26 cellular contexts compared by ENCODE assay signal in the genomic region with DNA sequence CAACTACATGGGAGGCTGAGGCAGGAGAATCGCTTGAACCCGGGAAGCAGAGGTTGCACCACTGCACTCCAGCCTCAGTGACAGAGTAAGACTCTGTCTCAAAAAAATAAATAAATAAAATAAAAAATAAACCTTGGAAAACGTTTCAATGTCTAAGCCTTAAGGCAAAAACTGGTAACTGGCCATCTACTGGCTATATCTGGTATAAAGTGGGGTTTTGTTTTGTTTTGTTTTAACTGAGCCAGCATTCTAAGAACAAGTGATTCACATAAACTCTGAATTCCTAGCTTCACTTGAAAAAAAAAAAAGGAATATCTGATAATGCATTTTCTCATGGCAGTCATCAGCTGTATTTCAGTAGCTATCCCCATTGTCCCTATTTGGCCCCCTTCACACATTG.
DNase-seq lines count a peak whose midpoint lies in the region; ATAC-seq and TF ChIP-seq lines count a peak whose summit lies in the region.
"Had no signal": no experiment of that assay in that cellular context is flagged by ENCODE, and none has a peak within 500 bp of the region (broad histone marks: within the 10 kb centered on the region; RNA-seq: fewer than 3 reads in every experiment).

No MANE protein-coding gene starts in this region.

- H2AFZ ChIP-seq in OCI-LY7 (ENCODE audit: low read length) (no peak overlapping the region), osteoblast (ENCODE audit: low read length) (no peak overlapping the region)

- no peaks in the 10 kb centered on the region for H3K9me2 ChIP-seq in OCI-LY7 (ENCODE audit: insufficient read depth, low read length)

- DNase-seq in BJ (ENCODE audit: low read depth) (no peak), OCI-LY7 (ENCODE audit: low spot score) (no peak), chondrocyte (ENCODE audit: low spot score) (no peak), osteoblast (ENCODE audit: insufficient read length, low spot score, missing footprints) (no peak), 8988T (no peak), prostate gland (ENCODE audit: low spot score) (no peak)
- DNase-seq in activated CD4-positive, alpha-beta memory T cell treated with anti-CD3 and anti-CD28 coated beads, Interleukin-2, amount 10 ng/mL, durations not matched to agents 7 days and 5 days, result no peak
- DNase-seq: ACHN; activated CD4-positive, alpha-beta T cell treated with anti-CD3 and anti-CD28 coated beads for 48 hours; CD4-positive, alpha-beta memory T cell; colonic mucosa; heart left ventricle; left ventricle myocardium inferior; NCI-H1092 treated with DMSO at 0.1 percent for 48 hours; NCI-H2081; pancreas; right lobe of liver; stimulated activated CD8-positive, alpha-beta memory T cell treated with anti-CD3 and anti-CD28 coated beads, Interleukin-4, amount 100 ng/mL, for 48 hours; transverse colon had no signal

- H3K4me1 ChIP-seq in OCI-LY7 (ENCODE audit: insufficient read depth, low read length, poor library complexity, severe bottlenecking) (no peaks in the 10 kb centered on the region), osteoblast (ENCODE audit: insufficient read depth, low read length) (no peaks in the 10 kb centered on the region), prostate gland (replicated peaks) (no peaks in the 10 kb centered on the region)
- H3K4me1 ChIP-seq: ascending aorta, colonic mucosa, heart left ventricle, left ventricle myocardium inferior, pancreas, right lobe of liver, transverse colon had no signal

- no peak overlapping the region for H3K4me2 ChIP-seq in OCI-LY7 (ENCODE audit: low read length)
- no peak overlapping the region for H3K4me2 ChIP-seq in osteoblast (ENCODE audit: insufficient read depth, low read length)

- H4K20me1 ChIP-seq in OCI-LY7 (ENCODE audit: insufficient read depth, low read length) (no peaks in the 10 kb centered on the region), osteoblast (ENCODE audit: insufficient read depth, low read length) (no peaks in the 10 kb centered on the region)

- POLR2A ChIA-PET in BJ (lab: Charles Lee) (no interaction called here), OCI-LY7 (lab: Charles Lee) (no interaction called here)
- POLR2A ChIA-PET in activated CD4-positive, alpha-beta memory T cell treated with anti-CD3 and anti-CD28 coated beads, Interleukin-2, amount 10 ng/mL, durations not matched to agents 7 days and 5 days (lab: Charles Lee), result no interaction called here

- TF ChIP-seq CTCF in BJ (IDR thresholded peaks at IDR 0.05; ENCODE audit: insufficient read depth, low read depth, low read length) (peak; percentile 8; the same call in 1 of the 2 replicates), OCI-LY7 (conservative IDR thresholded peaks at IDR 0.05; ENCODE audit: low read length) (0 out of 2 replicates have a peak, but pooled peaks have one; percentile 28), chondrocyte (IDR thresholded peaks at IDR 0.05) (peak; percentile 53), osteoblast (IDR thresholded peaks at IDR 0.05; ENCODE audit: extremely low read depth, low read depth, low read length) (peak; percentile 23), prostate gland (IDR thresholded peaks at IDR 0.05) (no peak)

- H3K4me3 ChIP-seq in BJ (ENCODE audit: low read depth, low read length) (no peak overlapping the region), OCI-LY7 (ENCODE audit: low read depth, low read length, poor library complexity, severe bottlenecking) (no peak overlapping the region), osteoblast (ENCODE audit: insufficient read depth, low read length) (no peak overlapping the region), prostate gland (no peak overlapping the region)
- H3K4me3 ChIP-seq: ascending aorta, colonic mucosa, GM12878, heart left ventricle, left ventricle myocardium inferior, pancreas, right lobe of liver, transverse colon had no signal

- H3K27ac Mint-ChIP-seq in chondrocyte (ENCODE audit: unreplicated experiment), result no peak overlapping the region
- H3K27ac Mint-ChIP-seq in activated CD4-positive, alpha-beta memory T cell treated with anti-CD3 and anti-CD28 coated beads, Interleukin-2, amount 10 ng/mL, durations not matched to agents 7 days and 5 days, result no peak overlapping the region
- H3K27ac Mint-ChIP-seq: activated naive CD4-positive, alpha-beta T cell treated with anti-CD3 and anti-CD28 coated beads, Interleukin-2, amount 50 U/mL, for 72 hours; CD4-positive, alpha-beta memory T cell; natural killer cell treated with Interleukin-12 subunit alpha and Interleukin-12 subunit beta and Interleukin-15 and Interleukin-18, amount 100 ng/mL, for 72 hours; T-helper 1 cell treated with Interleukin-12 subunit alpha and Interleukin-12 subunit beta and Interleukin-4 antibody, amounts not matched to agents 30 μg/mL and 1 μg/mL, for 36 hours had no signal

- H3K27me3 ChIP-seq in BJ (ENCODE audit: control insufficient read depth, insufficient read depth, low read length), result no peaks in the 10 kb centered on the region
- H3K27me3 ChIP-seq in osteoblast (ENCODE audit: insufficient read depth, low read length), result no peaks in the 10 kb centered on the region
- H3K27me3 ChIP-seq in prostate gland (replicated peaks; ENCODE audit: insufficient read depth), result no peaks in the 10 kb centered on the region
- H3K27me3 ChIP-seq: ascending aorta, colonic mucosa, heart left ventricle, pancreas, right lobe of liver, transverse colon had no signal

- no peaks in the 10 kb centered on the region for H3K4me1 Mint-ChIP-seq in chondrocyte (ENCODE audit: low read depth)
- no peaks in the 10 kb centered on the region for H3K4me1 Mint-ChIP-seq in activated CD4-positive, alpha-beta memory T cell treated with anti-CD3 and anti-CD28 coated beads, Interleukin-2, amount 10 ng/mL, durations not matched to agents 7 days and 5 days
- H3K4me1 Mint-ChIP-seq: CD4-positive, alpha-beta memory T cell had no signal

- WGBS in prostate gland, result 80% methylated on average over 3 of the region's 3 CpGs

- H3K9me3 ChIP-seq in OCI-LY7 (ENCODE audit: low read length) (no peaks in the 10 kb centered on the region), osteoblast (ENCODE audit: low read depth, low read length) (no peaks in the 10 kb centered on the region), prostate gland (no peaks in the 10 kb centered on the region)
- H3K9me3 ChIP-seq: ascending aorta, colonic mucosa, left ventricle myocardium inferior, pancreas, right lobe of liver, transverse colon had no signal

- no peak for ATAC-seq in GM21737 (IDR thresholded peaks at IDR 0.05; ENCODE audit: unreplicated experiment)
- ATAC-seq: activated naive CD4-positive, alpha-beta T cell treated with anti-CD3 and anti-CD28 coated beads, Interleukin-2, amount 50 U/mL, for 72 hours; GM12878; heart left ventricle; HepG2; natural killer cell treated with Interleukin-12 subunit alpha and Interleukin-12 subunit beta and Interleukin-15 and Interleukin-18, amount 100 ng/mL, for 72 hours; pancreas; right lobe of liver had no signal

- BruUV-seq in OCI-LY7 (replicated peaks; lab: Mats Ljungman, UMichigan), result no TSS peak

- intact Hi-C loops in OCI-LY7 (cut with micrococcal nuclease; ENCODE audit: unreplicated experiment) (no loop called here), prostate gland (cut with DNase I) (no loop called here)

- H3K27me3 Mint-ChIP-seq in chondrocyte (ENCODE audit: low read depth), result no peaks in the 10 kb centered on the region
- no peaks in the 10 kb centered on the region for H3K27me3 Mint-ChIP-seq in activated CD4-positive, alpha-beta memory T cell treated with anti-CD3 and anti-CD28 coated beads, Interleukin-2, amount 10 ng/mL, durations not matched to agents 7 days and 5 days
- H3K27me3 Mint-ChIP-seq: natural killer cell treated with Interleukin-12 subunit alpha and Interleukin-12 subunit beta and Interleukin-15 and Interleukin-18, amount 100 ng/mL, for 72 hours had no signal

- H3K4me3 Mint-ChIP-seq in chondrocyte (ENCODE audit: unreplicated experiment), result no peak overlapping the region
- H3K4me3 Mint-ChIP-seq in activated CD4-positive, alpha-beta memory T cell treated with anti-CD3 and anti-CD28 coated beads, Interleukin-2, amount 10 ng/mL, durations not matched to agents 7 days and 5 days, result no peak overlapping the region
- H3K4me3 Mint-ChIP-seq: CD4-positive, alpha-beta memory T cell; natural killer cell treated with Interleukin-12 subunit alpha and Interleukin-12 subunit beta and Interleukin-15 and Interleukin-18, amount 100 ng/mL, for 72 hours; T-helper 1 cell treated with Interleukin-12 subunit alpha and Interleukin-12 subunit beta and Interleukin-4 antibody, amounts not matched to agents 30 μg/mL and 1 μg/mL, for 36 hours had no signal

- H3K79me2 ChIP-seq in OCI-LY7 (ENCODE audit: insufficient read depth, low read depth, low read length), result no peaks in the 10 kb centered on the region
- no peaks in the 10 kb centered on the region for H3K79me2 ChIP-seq in osteoblast (ENCODE audit: insufficient read depth, low read length)

- TF ChIP-seq POLR2A in prostate gland (IDR thresholded peaks at IDR 0.05), result no peak

- H3K27ac ChIP-seq in OCI-LY7 (ENCODE audit: low read depth, low read length, poor library complexity, severe bottlenecking), result no peak overlapping the region
- H3K27ac ChIP-seq in osteoblast (ENCODE audit: low read depth, low read length), result no peak overlapping the region
- no peak overlapping the region for H3K27ac ChIP-seq in prostate gland
- H3K27ac ChIP-seq: ascending aorta, colonic mucosa, heart left ventricle, left ventricle myocardium inferior, pancreas, right lobe of liver, transverse colon had no signal

- H3K9me3 Mint-ChIP-seq in chondrocyte (ENCODE audit: low read depth), result peaks cover 7% of the 10 kb centered on the region
- H3K9me3 Mint-ChIP-seq in activated CD4-positive, alpha-beta memory T cell treated with anti-CD3 and anti-CD28 coated beads, Interleukin-2, amount 10 ng/mL, durations not matched to agents 7 days and 5 days, result peaks cover 3% of the 10 kb centered on the region
- H3K9me3 Mint-ChIP-seq: natural killer cell treated with Interleukin-12 subunit alpha and Interleukin-12 subunit beta and Interleukin-15 and Interleukin-18, amount 100 ng/mL, for 72 hours had no signal

- H3K36me3 Mint-ChIP-seq in chondrocyte (ENCODE audit: low read depth), result no peaks in the 10 kb centered on the region
- no peaks in the 10 kb centered on the region for H3K36me3 Mint-ChIP-seq in activated CD4-positive, alpha-beta memory T cell treated with anti-CD3 and anti-CD28 coated beads, Interleukin-2, amount 10 ng/mL, durations not matched to agents 7 days and 5 days (ENCODE audit: low read depth)
- H3K36me3 Mint-ChIP-seq: CD4-positive, alpha-beta memory T cell; natural killer cell treated with Interleukin-12 subunit alpha and Interleukin-12 subunit beta and Interleukin-15 and Interleukin-18, amount 100 ng/mL, for 72 hours had no signal

- H3K36me3 ChIP-seq in BJ (ENCODE audit: control insufficient read depth, insufficient read depth, low read length) (no peaks in the 10 kb centered on the region), OCI-LY7 (ENCODE audit: insufficient read depth, low read length) (no peaks in the 10 kb centered on the region), osteoblast (ENCODE audit: insufficient read depth, low read length) (no peaks in the 10 kb centered on the region), prostate gland (no peaks in the 10 kb centered on the region)
- H3K36me3 ChIP-seq: ascending aorta, colonic mucosa, heart left ventricle, left ventricle myocardium inferior, pancreas, right lobe of liver, transverse colon had no signal

- CTCF ChIA-PET in BJ (lab: Yijun Ruan, JAX) (no interaction called here), OCI-LY7 (lab: Charles Lee; ENCODE audit: unreplicated experiment) (no interaction called here)
- CTCF ChIA-PET in activated CD4-positive, alpha-beta memory T cell treated with anti-CD3 and anti-CD28 coated beads, Interleukin-2, amount 10 ng/mL, durations not matched to agents 7 days and 5 days (lab: Charles Lee), result no interaction called here

Comparison
In these comparisons a context has a peak if more than half of its experiments do, and no peak if none do; other contexts are left out.
1. CTCF ChIP-seq: peak in BJ (single experiment), OCI-LY7 (single experiment), chondrocyte (single experiment) and osteoblast (single experiment); none in prostate gland (0 of 4).